In the genomic region with DNA sequence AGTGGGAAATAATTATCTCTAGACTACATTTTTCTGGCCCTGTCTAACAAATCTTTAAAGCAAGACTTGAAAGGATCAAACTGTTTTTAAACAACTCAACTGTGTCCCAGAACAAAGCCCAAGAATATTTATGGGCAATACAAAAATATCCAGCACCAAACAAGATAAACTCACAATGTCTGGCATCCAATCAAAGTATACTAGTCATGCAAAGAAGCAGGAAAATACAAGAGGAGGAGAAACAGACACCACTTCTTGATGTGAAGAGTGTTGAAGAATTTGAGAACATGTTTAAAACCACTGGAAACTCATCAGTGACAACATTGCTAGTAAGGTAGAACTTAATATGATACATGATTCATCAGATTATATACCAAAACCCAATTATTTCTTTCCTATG, we compare ENCODE assay signal across 1 cellular context.
TF ChIP-seq lines count a peak whose summit lies in the region.

No MANE protein-coding gene starts in this region.

TF ChIP-seq in endothelial cell of umbilical vein, 7 proteins besides CTCF, POLR2A, EP300 and RAD21:
- TF ChIP-seq EZH2 (IDR thresholded peaks at IDR 0.05; ENCODE audit: borderline replicate concordance, low read depth, low read length, severe bottlenecking) (no peak), POLR2AphosphoS5 (IDR thresholded peaks at IDR 0.05; ENCODE audit: insufficient read depth, low read depth, low read length) (no peak), JUN (IDR thresholded peaks at IDR 0.05; ENCODE audit: borderline replicate concordance, insufficient read depth, insufficient read length, low read depth) (no peak), GATA2 (IDR thresholded peaks at IDR 0.05; ENCODE audit: insufficient read depth, insufficient read length, low read depth, low read length) (no peak), FOS (IDR thresholded peaks at IDR 0.05; ENCODE audit: borderline replicate concordance, insufficient read depth, low read length) (no peak), MYC (IDR thresholded peaks at IDR 0.05; ENCODE audit: low read depth, low read length) (no peak)
- TF ChIP-seq, protein P1, sequence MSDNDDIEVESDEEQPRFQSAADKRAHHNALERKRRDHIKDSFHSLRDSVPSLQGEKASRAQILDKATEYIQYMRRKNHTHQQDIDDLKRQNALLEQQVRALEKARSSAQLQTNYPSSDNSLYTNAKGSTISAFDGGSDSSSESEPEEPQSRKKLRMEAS (IDR thresholded peaks at IDR 0.05; ENCODE audit: insufficient read depth, insufficient read length): no peak
